ENCODE assay signal across 1 cellular context in the genomic region with DNA sequence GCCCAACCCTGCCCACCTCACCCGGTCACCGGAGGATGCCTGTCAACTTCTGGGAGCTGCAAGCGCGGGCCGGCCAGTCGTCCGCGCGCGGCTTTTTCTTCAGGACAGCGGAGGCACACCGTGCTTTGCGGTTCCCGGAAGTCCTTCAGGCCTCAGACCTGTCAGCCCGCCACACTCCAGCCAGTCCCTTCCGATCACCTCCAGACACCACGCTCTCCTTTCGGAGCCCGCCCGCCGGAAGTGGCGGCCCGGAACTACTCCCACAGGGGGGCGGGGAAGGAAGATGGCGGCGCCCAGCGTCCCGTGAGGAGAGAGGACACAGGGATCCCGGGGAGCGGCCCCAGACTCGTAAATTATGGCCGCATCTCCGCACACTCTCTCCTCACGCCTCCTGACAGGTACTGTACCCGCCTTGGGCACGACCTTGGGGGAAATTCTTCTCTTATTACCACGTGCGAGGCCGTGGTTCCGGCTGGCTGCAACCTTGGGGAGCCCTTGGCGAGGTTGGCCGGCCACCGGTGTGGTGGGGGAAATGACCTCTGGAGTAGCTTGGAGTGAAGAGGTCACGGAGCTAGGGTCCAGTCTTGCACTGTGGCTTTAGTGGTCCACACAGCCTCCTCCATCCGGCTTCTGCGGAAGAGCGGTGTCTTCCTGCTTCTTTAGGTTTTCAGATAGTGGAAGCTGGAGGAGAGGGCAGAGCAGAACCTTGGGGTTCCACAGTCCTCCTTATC.
TF ChIP-seq lines count a peak whose summit lies in the region.

A gene (plus strand): TSS at position 254 of the 731 bp plus-strand sequence. CDS start 102 bp downstream, at position 356.

TF ChIP-seq in HEK293, 187 proteins besides CTCF, POLR2A, EP300 and RAD21 (continued from another document):
- TF ChIP-seq ZNF248 (tag by site-specific recombination; IDR thresholded peaks at IDR 0.05) (no peak), MZF1 (tag by site-specific recombination; IDR thresholded peaks at IDR 0.05; ENCODE audit: borderline replicate concordance) (no peak), ZBTB20 (tag by site-specific recombination; IDR thresholded peaks at IDR 0.05) (peak; percentile 35; the same call in 1 of the 2 replicates), ZNF174 (tag by site-specific recombination; IDR thresholded peaks at IDR 0.05) (no peak), ZFHX2 (tag by site-specific recombination; conservative IDR thresholded peaks at IDR 0.05) (peak; percentile 77), ZNF660 (tag by site-specific recombination; IDR thresholded peaks at IDR 0.05) (0 out of 2 replicates have a peak, but pooled peaks have one; percentile 10), GLIS2 (tag by site-specific recombination; IDR thresholded peaks at IDR 0.05) (peak; percentile 74), OVOL3 (tag by site-specific recombination; IDR thresholded peaks at IDR 0.05) (no peak), ZNF404 (tag by site-specific recombination; IDR thresholded peaks at IDR 0.05) (no peak), ZBTB17 (tag by site-specific recombination; IDR thresholded peaks at IDR 0.05) (peak; percentile 69), KLF9 (tag by site-specific recombination; IDR thresholded peaks at IDR 0.05; ENCODE audit: low read depth) (peak; percentile 93), KLF10 (tag by site-specific recombination; IDR thresholded peaks at IDR 0.05) (peak; percentile 68; the same call in 1 of the 2 replicates), GLI4 (tag by site-specific recombination; IDR thresholded peaks at IDR 0.05) (no peak), MYNN (tag by site-specific recombination; IDR thresholded peaks at IDR 0.05; ENCODE audit: borderline replicate concordance) (no peak)
- TF ChIP-seq, protein P1, sequence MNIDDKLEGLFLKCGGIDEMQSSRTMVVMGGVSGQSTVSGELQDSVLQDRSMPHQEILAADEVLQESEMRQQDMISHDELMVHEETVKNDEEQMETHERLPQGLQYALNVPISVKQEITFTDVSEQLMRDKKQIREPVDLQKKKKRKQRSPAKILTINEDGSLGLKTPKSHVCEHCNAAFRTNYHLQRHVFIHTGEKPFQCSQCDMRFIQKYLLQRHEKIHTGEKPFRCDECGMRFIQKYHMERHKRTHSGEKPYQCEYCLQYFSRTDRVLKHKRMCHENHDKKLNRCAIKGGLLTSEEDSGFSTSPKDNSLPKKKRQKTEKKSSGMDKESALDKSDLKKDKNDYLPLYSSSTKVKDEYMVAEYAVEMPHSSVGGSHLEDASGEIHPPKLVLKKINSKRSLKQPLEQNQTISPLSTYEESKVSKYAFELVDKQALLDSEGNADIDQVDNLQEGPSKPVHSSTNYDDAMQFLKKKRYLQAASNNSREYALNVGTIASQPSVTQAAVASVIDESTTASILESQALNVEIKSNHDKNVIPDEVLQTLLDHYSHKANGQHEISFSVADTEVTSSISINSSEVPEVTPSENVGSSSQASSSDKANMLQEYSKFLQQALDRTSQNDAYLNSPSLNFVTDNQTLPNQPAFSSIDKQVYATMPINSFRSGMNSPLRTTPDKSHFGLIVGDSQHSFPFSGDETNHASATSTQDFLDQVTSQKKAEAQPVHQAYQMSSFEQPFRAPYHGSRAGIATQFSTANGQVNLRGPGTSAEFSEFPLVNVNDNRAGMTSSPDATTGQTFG (tag by site-specific recombination; IDR thresholded peaks at IDR 0.05; ENCODE audit: borderline replicate concordance) = no peak
- TF ChIP-seq, protein P2, sequence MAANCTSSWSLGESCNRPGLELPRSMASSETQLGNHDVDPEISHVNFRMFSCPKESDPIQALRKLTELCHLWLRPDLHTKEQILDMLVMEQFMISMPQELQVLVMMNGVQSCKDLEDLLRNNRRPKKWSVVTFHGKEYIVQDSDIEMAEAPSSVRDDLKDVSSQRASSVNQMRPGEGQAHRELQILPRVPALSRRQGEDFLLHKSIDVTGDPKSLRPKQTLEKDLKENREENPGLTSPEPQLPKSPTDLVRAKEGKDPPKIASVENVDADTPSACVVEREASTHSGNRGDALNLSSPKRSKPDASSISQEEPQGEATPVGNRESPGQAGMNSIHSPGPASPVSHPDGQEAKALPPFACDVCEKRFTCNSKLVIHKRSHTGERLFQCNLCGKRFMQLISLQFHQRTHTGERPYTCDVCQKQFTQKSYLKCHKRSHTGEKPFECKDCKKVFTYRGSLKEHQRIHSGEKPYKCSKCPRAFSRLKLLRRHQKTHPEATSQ (tag by site-specific recombination; IDR thresholded peaks at IDR 0.05) = no peak
- TF ChIP-seq, protein P3, sequence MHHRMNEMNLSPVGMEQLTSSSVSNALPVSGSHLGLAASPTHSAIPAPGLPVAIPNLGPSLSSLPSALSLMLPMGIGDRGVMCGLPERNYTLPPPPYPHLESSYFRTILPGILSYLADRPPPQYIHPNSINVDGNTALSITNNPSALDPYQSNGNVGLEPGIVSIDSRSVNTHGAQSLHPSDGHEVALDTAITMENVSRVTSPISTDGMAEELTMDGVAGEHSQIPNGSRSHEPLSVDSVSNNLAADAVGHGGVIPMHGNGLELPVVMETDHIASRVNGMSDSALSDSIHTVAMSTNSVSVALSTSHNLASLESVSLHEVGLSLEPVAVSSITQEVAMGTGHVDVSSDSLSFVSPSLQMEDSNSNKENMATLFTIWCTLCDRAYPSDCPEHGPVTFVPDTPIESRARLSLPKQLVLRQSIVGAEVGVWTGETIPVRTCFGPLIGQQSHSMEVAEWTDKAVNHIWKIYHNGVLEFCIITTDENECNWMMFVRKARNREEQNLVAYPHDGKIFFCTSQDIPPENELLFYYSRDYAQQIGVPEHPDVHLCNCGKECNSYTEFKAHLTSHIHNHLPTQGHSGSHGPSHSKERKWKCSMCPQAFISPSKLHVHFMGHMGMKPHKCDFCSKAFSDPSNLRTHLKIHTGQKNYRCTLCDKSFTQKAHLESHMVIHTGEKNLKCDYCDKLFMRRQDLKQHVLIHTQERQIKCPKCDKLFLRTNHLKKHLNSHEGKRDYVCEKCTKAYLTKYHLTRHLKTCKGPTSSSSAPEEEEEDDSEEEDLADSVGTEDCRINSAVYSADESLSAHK (tag by site-specific recombination; IDR thresholded peaks at IDR 0.05) = no peak
